ENCODE assay signal across 13 cellular contexts in the genomic region with DNA sequence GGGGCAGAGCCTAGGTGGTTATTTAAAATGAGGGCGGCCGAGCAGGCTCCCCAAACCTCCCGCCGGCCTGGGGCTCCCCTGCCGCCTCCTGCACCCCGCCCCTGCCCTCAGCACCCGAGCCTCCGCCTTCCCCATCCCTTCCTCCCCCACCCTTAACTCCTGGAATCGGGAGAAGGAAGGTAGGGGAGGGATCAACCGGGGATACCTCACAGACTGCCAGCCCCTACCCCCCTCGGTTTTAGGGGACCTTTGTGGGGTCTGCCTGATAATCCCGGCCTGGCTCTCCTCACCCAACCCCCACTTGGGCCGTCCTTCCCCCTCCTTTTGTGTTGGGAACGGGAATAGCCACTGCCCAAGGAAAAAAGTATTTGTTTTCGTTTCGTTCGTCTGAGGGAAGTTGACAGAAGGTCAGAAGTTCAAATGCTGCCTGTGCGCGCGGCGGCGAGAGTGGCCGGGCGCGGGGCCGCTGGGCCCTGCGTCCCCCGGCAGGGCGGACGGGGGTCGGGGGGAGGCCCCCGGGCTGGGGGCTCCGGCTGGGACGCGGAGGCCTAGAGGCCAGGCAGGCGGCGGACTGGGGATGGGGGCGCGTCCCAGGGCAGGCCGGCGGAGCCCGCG. TPM values are rescaled to one million over a fixed set of nuclear protein-coding genes. Genes with fewer than 3 reads are reported as not detected.
DNase-seq lines count a peak whose midpoint lies in the region; ATAC-seq, FAIRE-seq and TF ChIP-seq lines count a peak whose summit lies in the region.
"Had no signal": no experiment of that assay in that cellular context is flagged by ENCODE, and none has a peak within 500 bp of the region (broad histone marks: within the 10 kb centered on the region; RNA-seq: fewer than 3 reads in every experiment).

No MANE protein-coding gene starts in this region.

- TF ChIP-seq CTCF in bronchial epithelial cell (IDR thresholded peaks at IDR 0.05; ENCODE audit: insufficient read depth, low read length, severe bottlenecking) (no peak), OCI-LY7 (conservative IDR thresholded peaks at IDR 0.05; ENCODE audit: low read length) (no peak)

- H3K9me3 ChIP-seq in skeletal muscle satellite cell (replicated peaks; ENCODE audit: low read length) (no peaks in the 10 kb centered on the region), OCI-LY7 (ENCODE audit: low read length) (no peaks in the 10 kb centered on the region), MG63 (no peaks in the 10 kb centered on the region)
- H3K9me3 ChIP-seq: right atrium auricular region had no signal

- H3K9me2 ChIP-seq in OCI-LY7 (ENCODE audit: insufficient read depth, low read length) = no peaks in the 10 kb centered on the region

- no peak overlapping the region for H2AFZ ChIP-seq in OCI-LY7 (ENCODE audit: low read length)

- peak; percentile 73 for DNase-seq in HT-29 (ENCODE audit: low spot score)
- DNase-seq in bronchial epithelial cell (ENCODE audit: low read depth) = no peak
- no peak for DNase-seq in left lobe of liver (ENCODE audit: low spot score)
- DNase-seq in OCI-LY7 (ENCODE audit: low spot score) = no peak
- DNase-seq in MG63 = no peak
- DNase-seq: DMS 273 treated with DMSO at 0.1 percent for 48 hours, HCEC 1CT, NCI-H1436 had no signal

- H3K79me2 ChIP-seq in OCI-LY7 (ENCODE audit: insufficient read depth, low read depth, low read length) = no peaks in the 10 kb centered on the region

- H3K9ac ChIP-seq in skeletal muscle satellite cell (ENCODE audit: low read depth, low read length) = no peak overlapping the region

- CTCF ChIA-PET in OCI-LY7 (lab: Charles Lee; ENCODE audit: unreplicated experiment) = no interaction called here

- H3K4me2 ChIP-seq in skeletal muscle satellite cell (ENCODE audit: low read length) = peak overlapping the region; percentile 59
- H3K4me2 ChIP-seq in OCI-LY7 (ENCODE audit: low read length) = no peak overlapping the region

- H3K27ac ChIP-seq in OCI-LY7 (ENCODE audit: low read depth, low read length, poor library complexity, severe bottlenecking) = no peak overlapping the region
- H3K27ac ChIP-seq: right atrium auricular region had no signal

- BruUV-seq in OCI-LY7 (replicated peaks; lab: Mats Ljungman, UMichigan) = no TSS peak

- FAIRE-seq in bronchial epithelial cell (lab: Jason Lieb, UNC) = no peak

- H3K4me1 ChIP-seq in skeletal muscle satellite cell (ENCODE audit: control insufficient read depth, insufficient read depth, low read length) = peaks cover 37% of the 10 kb centered on the region
- no peaks in the 10 kb centered on the region for H3K4me1 ChIP-seq in OCI-LY7 (ENCODE audit: insufficient read depth, low read length, poor library complexity, severe bottlenecking)

- H4K20me1 ChIP-seq in OCI-LY7 (ENCODE audit: insufficient read depth, low read length) = no peaks in the 10 kb centered on the region

- H3K4me3 ChIP-seq in bronchial epithelial cell (ENCODE audit: low read depth, low read length) (peak overlapping the region; percentile 16), skeletal muscle satellite cell (ENCODE audit: low read length) (peak overlapping the region; percentile 42), OCI-LY7 (ENCODE audit: low read depth, low read length, poor library complexity, severe bottlenecking) (no peak overlapping the region), MG63 (no peak overlapping the region)

- POLR2A ChIA-PET in OCI-LY7 (lab: Charles Lee) = no interaction called here

- H3K27me3 ChIP-seq in bronchial epithelial cell (ENCODE audit: control insufficient read depth, insufficient read depth, low read length) = peaks cover 24% of the 10 kb centered on the region
- peaks cover 85% of the 10 kb centered on the region for H3K27me3 ChIP-seq in skeletal muscle satellite cell (ENCODE audit: control insufficient read depth, insufficient read depth, low read length)
- peaks cover 21% of the 10 kb centered on the region for H3K27me3 ChIP-seq in MG63

- H3K36me3 ChIP-seq in bronchial epithelial cell (ENCODE audit: control insufficient read depth, insufficient read depth, low read length) (no peaks in the 10 kb centered on the region), skeletal muscle satellite cell (ENCODE audit: insufficient read depth, low read length) (no peaks in the 10 kb centered on the region), OCI-LY7 (ENCODE audit: insufficient read depth, low read length) (no peaks in the 10 kb centered on the region), MG63 (no peaks in the 10 kb centered on the region)
- H3K36me3 ChIP-seq: right atrium auricular region had no signal

- intact Hi-C loops in OCI-LY7 (cut with micrococcal nuclease; ENCODE audit: unreplicated experiment) = no loop called here

- ATAC-seq in left lobe of liver = peak; percentile 54
- ATAC-seq in HG03108 (IDR thresholded peaks at IDR 0.05; ENCODE audit: unreplicated experiment) = no peak
- ATAC-seq in activated CD4-positive, CD25-positive, alpha-beta regulatory T cell treated with anti-CD3 and anti-CD28 coated beads, Interleukin-2, amount 50 U/mL, for 24 hours = no peak

RNA-seq across cellular contexts. Expression of gene SHH, which starts 2.8 kb away (rescaled TPM):
- 21.7 and 22.6 TPM in 2 replicates for total RNA-seq in HT-29 (2014; rRNA removed; shearing (Covaris generic))
- total RNA-seq in bronchial epithelial cell (0.13 TPM in 1 of 2 replicates, not detected in the other), left lobe of liver (17.1 TPM), OCI-LY7 (2022) (not detected in 2 replicates)
- total RNA-seq in skeletal muscle satellite cell (2012; rRNA removed) = not detected in 2 replicates
- not detected in 2 replicates for total RNA-seq in OCI-LY7 (2014; rRNA removed; shearing (Covaris generic))
- not detected in 2 replicates for total RNA-seq in MG63 (2014; rRNA removed; shearing (Covaris generic); ENCODE audit: low replicate concordance)
- total RNA-seq: activated T-helper 1 cell treated with anti-CD3 and anti-CD28 coated beads, Interleukin-12 subunit alpha, Interleukin-12 subunit beta, Interleukin-2, Interleukin-4 antibody, amounts not matched to agents 30 ng/mL and 10 ng/mL and 1 ng/mL, durations not matched to agents 14 hours and 24 hours and 36 hours; right atrium auricular region had no signal

Comparison
In these comparisons a context has a peak if more than half of its experiments do, and no peak if none do; other contexts are left out.
1. H3K4me3 ChIP-seq: peak in bronchial epithelial cell (single experiment) and skeletal muscle satellite cell (single experiment); none in OCI-LY7 (single experiment) and MG63 (single experiment).
2. RNA of gene SHH, which starts 2.8 kb away (total RNA-seq): 21.7 to 22.6 TPM in HT-29 and 17.1 TPM in left lobe of liver (single experiment); 0.13 TPM in bronchial epithelial cell, not detected in OCI-LY7 and not detected in MG63; every median in the first group is over 10 times any median in the second.